20 cellular contexts compared by ENCODE assay signal in genomic region chr10:128013626-128014025, GRCh38.
A peak's percentile ranks its signal among the peaks of the same experiment; 100 is the strongest.
DNase-seq lines count a peak whose midpoint lies in the region; ATAC-seq and TF ChIP-seq lines count a peak whose summit lies in the region.
"Had no signal": no experiment of that assay in that cellular context is flagged by ENCODE, and none has a peak within 500 bp of the region (broad histone marks: within the 10 kb centered on the region; RNA-seq: fewer than 3 reads in every experiment).

No MANE protein-coding gene starts in this region.

- H3K9me2 ChIP-seq in PC-3 (replicated peaks; ENCODE audit: low read length), result no peaks in the 10 kb centered on the region

- no TSS peak for BruUV-seq in PC-3 (replicated peaks; lab: Mats Ljungman, UMichigan)

- H3K9me3 ChIP-seq in PC-3 (ENCODE audit: low read length) (no peaks in the 10 kb centered on the region), upper lobe of right lung (no peaks in the 10 kb centered on the region)
- H3K9me3 ChIP-seq: Caco-2, Peyer's patch had no signal

- H3K36me3 ChIP-seq in PC-3 (ENCODE audit: low read depth, low read length) (no peaks in the 10 kb centered on the region; the same call in 1 of the 2 replicates), upper lobe of right lung (no peaks in the 10 kb centered on the region)
- H3K36me3 ChIP-seq: Peyer's patch had no signal

- H3K27ac ChIP-seq in PC-3 (ENCODE audit: low read length) (no peak overlapping the region), upper lobe of right lung (no peak overlapping the region)
- H3K27ac ChIP-seq: Peyer's patch had no signal

- CTCF ChIA-PET in activated naive CD4-positive, alpha-beta T cell treated with anti-CD3 and anti-CD28 coated beads, Interleukin-2, amount 10 ng/mL, durations not matched to agents 7 days and 5 days (lab: Charles Lee), result interaction anchor here (0.7 to 10.0 kb wide), 7 partner anchors 22 to 1826 kb away, joined by 3 to 145 read pairs (median 12); partner anchors contain the start of gene PTPRE
- CTCF ChIA-PET in PC-3 (lab: Charles Lee), result no interaction called here

- H4K20me1 ChIP-seq in PC-3 (ENCODE audit: low read length), result no peaks in the 10 kb centered on the region

- H3K4me3 ChIP-seq in PC-3 (ENCODE audit: low read length) (no peak overlapping the region), upper lobe of right lung (no peak overlapping the region)
- H3K4me3 ChIP-seq: Peyer's patch had no signal

- no peaks in the 10 kb centered on the region for H3K79me2 ChIP-seq in PC-3 (ENCODE audit: low read length)

- H3K27me3 Mint-ChIP-seq in activated naive CD4-positive, alpha-beta T cell treated with anti-CD3 and anti-CD28 coated beads, Interleukin-2, amount 10 ng/mL, durations not matched to agents 7 days and 5 days, result peaks cover 21% of the 10 kb centered on the region
- peaks cover 18 to 36% of the 10 kb centered on the region in 2 donors for H3K27me3 Mint-ChIP-seq in effector memory CD8-positive, alpha-beta T cell

- H3F3A ChIP-seq in PC-3 (ENCODE audit: low read length, unreplicated experiment), result no peaks in the 10 kb centered on the region

- no peak overlapping the region for H3K4me3 Mint-ChIP-seq in activated naive CD4-positive, alpha-beta T cell treated with anti-CD3 and anti-CD28 coated beads, Interleukin-2, amount 10 ng/mL, durations not matched to agents 7 days and 5 days
- no peak overlapping the region for H3K4me3 Mint-ChIP-seq in effector memory CD8-positive, alpha-beta T cell
- H3K4me3 Mint-ChIP-seq: CD4-positive, CD25-positive, alpha-beta regulatory T cell had no signal

- no peak for TF ChIP-seq CTCF in PC-3 (conservative IDR thresholded peaks at IDR 0.05; ENCODE audit: low read depth, low read length)
- TF ChIP-seq CTCF in upper lobe of right lung (IDR thresholded peaks at IDR 0.05), result no peak

- no peaks in the 10 kb centered on the region for H3K9me3 Mint-ChIP-seq in activated naive CD4-positive, alpha-beta T cell treated with anti-CD3 and anti-CD28 coated beads, Interleukin-2, amount 50 U/mL, for 72 hours
- H3K9me3 Mint-ChIP-seq in activated naive CD4-positive, alpha-beta T cell treated with anti-CD3 and anti-CD28 coated beads, Interleukin-2, amount 10 ng/mL, durations not matched to agents 7 days and 5 days, result no peaks in the 10 kb centered on the region
- no peaks in the 10 kb centered on the region for H3K9me3 Mint-ChIP-seq in effector memory CD8-positive, alpha-beta T cell
- H3K9me3 Mint-ChIP-seq: CD4-positive, CD25-positive, alpha-beta regulatory T cell had no signal

- H3K9ac ChIP-seq in PC-3 (ENCODE audit: low read length), result no peak overlapping the region

- H3K4me1 Mint-ChIP-seq in activated naive CD4-positive, alpha-beta T cell treated with anti-CD3 and anti-CD28 coated beads, Interleukin-2, amount 10 ng/mL, durations not matched to agents 7 days and 5 days, result peaks cover 14% of the 10 kb centered on the region
- peaks cover 5 to 7% of the 10 kb centered on the region in 2 donors for H3K4me1 Mint-ChIP-seq in effector memory CD8-positive, alpha-beta T cell (ENCODE audit: low read depth in 2 of 2)

- ATAC-seq in activated naive CD4-positive, alpha-beta T cell treated with anti-CD3 and anti-CD28 coated beads, Interleukin-2, amount 50 U/mL, for 72 hours, result peak; percentile 29 to 54
- no peak; the same call in 1 of the 2 replicates for ATAC-seq in PC-3
- ATAC-seq in effector memory CD8-positive, alpha-beta T cell (replicated peaks), result peak; percentile 15
- ATAC-seq in upper lobe of right lung, result no peak
- ATAC-seq: Right ventricle myocardium inferior had no signal

- no peak for DNase-seq in activated naive CD4-positive, alpha-beta T cell treated with anti-CD3 and anti-CD28 coated beads, Interleukin-2, amount 50 U/mL, for 72 hours (ENCODE audit: low spot score in 2 of 2)
- no peak for DNase-seq in activated naive CD4-positive, alpha-beta T cell treated with anti-CD3 and anti-CD28 coated beads, Interleukin-2, amount 10 ng/mL, durations not matched to agents 7 days and 5 days
- DNase-seq in PC-3 (peak; percentile 55), upper lobe of right lung (peak; percentile 35), C1 segment of cervical spinal cord (lab: John Stamatoyannopoulos, UW) (no peak), NCI-H1105 (lab: John Stamatoyannopoulos, UW) (no peak)
- DNase-seq in effector memory CD8-positive, alpha-beta T cell, result no peak
- DNase-seq: ACHN, AML-193, Caco-2, H7, IMR-90, Karpas-422, NCI-H1105 treated with DMSO at 0.1 percent for 48 hours, NCI-H1694 treated with DMSO at 0.1 percent for 48 hours, NCI-H2107, NCI-H2227 treated with DMSO at 0.1 percent for 48 hours had no signal

- intact Hi-C loops in PC-3 (cut with micrococcal nuclease) (loop anchor here (5.0 kb wide), 1 partner anchor 296 kb away; no protein-coding TSS in a partner anchor), upper lobe of right lung (cut with DNase I) (loop anchor here (5.0 kb wide), 1 partner anchor 106 kb away; the partner anchor contains the start of gene PTPRE)

- H3K27ac Mint-ChIP-seq in activated naive CD4-positive, alpha-beta T cell treated with anti-CD3 and anti-CD28 coated beads, Interleukin-2, amount 50 U/mL, for 72 hours, result no peak overlapping the region
- no peak overlapping the region for H3K27ac Mint-ChIP-seq in activated naive CD4-positive, alpha-beta T cell treated with anti-CD3 and anti-CD28 coated beads, Interleukin-2, amount 10 ng/mL, durations not matched to agents 7 days and 5 days
- no peak overlapping the region for H3K27ac Mint-ChIP-seq in effector memory CD8-positive, alpha-beta T cell
- H3K27ac Mint-ChIP-seq: CD4-positive, CD25-positive, alpha-beta regulatory T cell had no signal

- H3K36me3 Mint-ChIP-seq in activated naive CD4-positive, alpha-beta T cell treated with anti-CD3 and anti-CD28 coated beads, Interleukin-2, amount 50 U/mL, for 72 hours, result no peaks in the 10 kb centered on the region
- H3K36me3 Mint-ChIP-seq in activated naive CD4-positive, alpha-beta T cell treated with anti-CD3 and anti-CD28 coated beads, Interleukin-2, amount 10 ng/mL, durations not matched to agents 7 days and 5 days, result no peaks in the 10 kb centered on the region
- H3K36me3 Mint-ChIP-seq in effector memory CD8-positive, alpha-beta T cell (ENCODE audit: insufficient read depth), result peaks cover 11% of the 10 kb centered on the region
- H3K36me3 Mint-ChIP-seq: CD4-positive, CD25-positive, alpha-beta regulatory T cell had no signal

- POLR2A ChIA-PET in PC-3 (lab: Charles Lee; ENCODE audit: unreplicated experiment), result no interaction called here

- H3K27me3 ChIP-seq in PC-3 (ENCODE audit: low read length) (no peaks in the 10 kb centered on the region; the same call in 1 of the 2 replicates), upper lobe of right lung (no peaks in the 10 kb centered on the region)
- H3K27me3 ChIP-seq: Peyer's patch had no signal

- no peaks in the 10 kb centered on the region for H3K4me1 ChIP-seq in PC-3 (ENCODE audit: insufficient read depth, low read length)
- H3K4me1 ChIP-seq in upper lobe of right lung, result peaks cover 24% of the 10 kb centered on the region
- H3K4me1 ChIP-seq: Caco-2 had no signal

- H2AFZ ChIP-seq in PC-3 (ENCODE audit: low read length), result no peak overlapping the region

- H3K4me2 ChIP-seq in PC-3 (ENCODE audit: low read length), result no peak overlapping the region

Comparison
In these comparisons a context has a peak if more than half of its experiments do, and no peak if none do; other contexts are left out.
1. ATAC-seq: peak in activated naive CD4-positive, alpha-beta T cell treated with anti-CD3 and anti-CD28 coated beads, Interleukin-2, amount 50 U/mL, for 72 hours (2 of 2) and effector memory CD8-positive, alpha-beta T cell (single experiment); none in PC-3 (single experiment) and upper lobe of right lung (single experiment).
2. DNase-seq: peak in PC-3 (single experiment) and upper lobe of right lung (single experiment); none in activated naive CD4-positive, alpha-beta T cell treated with anti-CD3 and anti-CD28 coated beads, Interleukin-2, amount 50 U/mL, for 72 hours (0 of 2), activated naive CD4-positive, alpha-beta T cell treated with anti-CD3 and anti-CD28 coated beads, Interleukin-2, amount 10 ng/mL, durations not matched to agents 7 days and 5 days (single experiment), effector memory CD8-positive, alpha-beta T cell (0 of 3), C1 segment of cervical spinal cord (0 of 14) and NCI-H1105 (single experiment).